Comparison of ENCODE assay signal across 9 cellular contexts in genomic region chr2:65823511-65823910, GRCh38.
"Had no signal": no experiment of that assay in that cellular context is flagged by ENCODE, and none has a peak within 500 bp of the region (broad histone marks: within the 10 kb centered on the region; RNA-seq: fewer than 3 reads in every experiment).

No MANE protein-coding gene starts in this region.

- H3K4me3 ChIP-seq: GM23248, HAP-1 had no signal

- H3K9ac ChIP-seq: GM23248 had no signal

- H3K4me1 Mint-ChIP-seq: IgD-negative memory B cell had no signal

- H3K36me3 Mint-ChIP-seq: IgD-negative memory B cell had no signal

- H3K4me3 Mint-ChIP-seq: HFFc6, IgD-negative memory B cell had no signal

- H3K27ac Mint-ChIP-seq: HFFc6, IgD-negative memory B cell had no signal

- H3K36me3 ChIP-seq: HAP-1 had no signal

- H3K27ac ChIP-seq: GM23248, HL-60 had no signal

- H3K9me3 ChIP-seq: HAP-1 had no signal

- ATAC-seq: HCT116, HepG2 had no signal

- H3K4me1 ChIP-seq: HAP-1 had no signal

- H3K9me3 Mint-ChIP-seq: HFFc6 had no signal

- DNase-seq: GM23248, GOT3, H7, HFFc6 had no signal
